In genomic region chr22:27919222-27919942, GRCh38 we compare ENCODE assay signal across 1 cellular context.
TF ChIP-seq lines count a peak whose summit lies in the region.

Gene PITPNB, minus strand, starts transcription at chr22:27919256. Its CDS starts 65 bp downstream, at chr22:27919191.

TF ChIP-seq in HEK293, 187 proteins besides CTCF, POLR2A, EP300 and RAD21 (continued from another document):
- TF ChIP-seq PRDM4 (tag by site-specific recombination; IDR thresholded peaks at IDR 0.05) = no peak
- peak; percentile 85 for TF ChIP-seq ZNF600 (tag by site-specific recombination; IDR thresholded peaks at IDR 0.05)
- peak; percentile 36; the same call in 1 of the 2 replicates for TF ChIP-seq ZNF660 (tag by site-specific recombination; IDR thresholded peaks at IDR 0.05)
